16 cellular contexts compared by ENCODE assay signal in the genomic region with DNA sequence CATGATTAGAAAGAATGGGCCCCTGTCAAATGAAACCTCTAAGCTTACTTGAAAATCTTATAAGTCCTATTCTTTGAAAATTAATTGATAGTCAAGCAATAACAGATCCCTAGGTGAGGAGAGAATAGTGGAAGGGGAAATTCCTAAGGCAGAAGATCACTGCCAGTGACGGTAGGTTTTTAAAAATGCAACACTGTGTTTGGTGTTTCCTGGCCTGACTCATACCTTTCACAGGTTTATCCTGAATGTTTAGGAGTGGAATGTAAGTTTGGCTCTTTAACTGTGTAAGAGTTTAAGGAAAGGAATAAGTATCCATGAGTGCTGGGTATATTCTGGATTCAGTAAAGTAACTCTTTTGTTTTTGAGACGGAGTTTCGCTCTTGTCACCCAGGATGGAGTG. TPM values are rescaled to one million over a fixed set of nuclear protein-coding genes. Genes with fewer than 3 reads are reported as not detected.
DNase-seq lines count a peak whose midpoint lies in the region; ATAC-seq lines count a peak whose summit lies in the region.
"Had no signal": no experiment of that assay in that cellular context is flagged by ENCODE, and none has a peak within 500 bp of the region (broad histone marks: within the 10 kb centered on the region; RNA-seq: fewer than 3 reads in every experiment).

No MANE protein-coding gene starts in this region.

- H3K4me1 Mint-ChIP-seq in activated naive CD8-positive, alpha-beta T cell (ENCODE audit: low read depth), result peaks cover 92% of the 10 kb centered on the region

- DNase-seq in HPDE6-E6E7 (ENCODE audit: extremely low spot score) (peak; percentile 69), glomerular visceral epithelial cell (ENCODE audit: extremely low spot score) (peak; percentile 49), renal cortical epithelial cell (ENCODE audit: low read depth) (peak; percentile 75), RPMI8226 (no peak)
- DNase-seq: activated CD4-positive, alpha-beta T cell treated with anti-CD3 and anti-CD28 coated beads for 4 hours; body of pancreas; effector memory CD4-positive, alpha-beta T cell; left cardiac atrium; NCI-H1105; NCI-H345 had no signal

- H3K9me3 Mint-ChIP-seq in activated naive CD8-positive, alpha-beta T cell (ENCODE audit: low read depth), result no peaks in the 10 kb centered on the region
- H3K9me3 Mint-ChIP-seq: activated T-helper 2 cell treated with anti-CD3 and anti-CD28 coated beads, Interferon-gamma antibody, Interleukin-2, Interleukin-4, amounts not matched to agents 10 μg/mL and 5 μg/mL and 100 μg/mL, durations not matched to agents 14 hours and 24 hours and 36 hours; stimulated activated naive CD8-positive, alpha-beta T cell treated with anti-CD3 and anti-CD28 coated beads, Interleukin-15, Interleukin-2, amounts not matched to agents 100 ng/mL and 50 ng/mL, for 24 hours; T-helper 1 cell treated with Interleukin-12 subunit alpha and Interleukin-12 subunit beta and Interleukin-4 antibody, amounts not matched to agents 30 μg/mL and 1 μg/mL, for 36 hours had no signal

- no peak overlapping the region for H3K4me3 Mint-ChIP-seq in activated naive CD8-positive, alpha-beta T cell
- H3K4me3 Mint-ChIP-seq: stimulated activated naive CD8-positive, alpha-beta T cell treated with anti-CD3 and anti-CD28 coated beads, Interleukin-15, Interleukin-2, amounts not matched to agents 100 ng/mL and 50 ng/mL, for 24 hours; T-helper 1 cell treated with Interleukin-12 subunit alpha and Interleukin-12 subunit beta and Interleukin-4 antibody, amounts not matched to agents 30 μg/mL and 1 μg/mL, for 36 hours had no signal

- H3K36me3 Mint-ChIP-seq in activated naive CD8-positive, alpha-beta T cell, result peaks cover 12% of the 10 kb centered on the region

- no peaks in the 10 kb centered on the region for H3K27me3 Mint-ChIP-seq in activated naive CD8-positive, alpha-beta T cell
- H3K27me3 Mint-ChIP-seq: stimulated activated naive CD8-positive, alpha-beta T cell treated with anti-CD3 and anti-CD28 coated beads, Interleukin-15, Interleukin-2, amounts not matched to agents 100 ng/mL and 50 ng/mL, for 24 hours had no signal

- peak overlapping the region; percentile 86 for H3K27ac Mint-ChIP-seq in activated naive CD8-positive, alpha-beta T cell
- H3K27ac Mint-ChIP-seq: T-helper 1 cell treated with Interleukin-12 subunit alpha and Interleukin-12 subunit beta and Interleukin-4 antibody, amounts not matched to agents 30 μg/mL and 1 μg/mL, for 36 hours had no signal

- ATAC-seq in HG03342 (IDR thresholded peaks at IDR 0.05; ENCODE audit: unreplicated experiment) (no peak), HG02840 (IDR thresholded peaks at IDR 0.05; ENCODE audit: low FRiP score, unreplicated experiment) (no peak)
- ATAC-seq: body of pancreas had no signal

RNA-seq across cellular contexts. Expression of a gene that starts 23.8 kb away (rescaled TPM):
- total RNA-seq in renal cortical epithelial cell, result 88.6 and 95.5 TPM in 2 replicates
